3 cellular contexts compared by ENCODE assay signal in genomic region chr10:100132427-100132826, GRCh38.
TF ChIP-seq lines count a peak whose summit lies in the region.

No MANE protein-coding gene starts in this region.

TF ChIP-seq in HepG2, 621 proteins besides CTCF, POLR2A, EP300 and RAD21:
- TF ChIP-seq ZNF121 (CRISPR knock-in tag; IDR thresholded peaks at IDR 0.05) (0 out of 2 replicates have a peak, but pooled peaks have one; percentile 41), ZBTB14 (CRISPR knock-in tag; IDR thresholded peaks at IDR 0.05) (no peak), ZNF850 (CRISPR knock-in tag; conservative IDR thresholded peaks at IDR 0.05) (no peak)

TF ChIP-seq in A549, 52 proteins besides CTCF, POLR2A, EP300 and RAD21:
- no peak for TF ChIP-seq HMGXB4 (CRISPR knock-in tag; IDR thresholded peaks at IDR 0.05; ENCODE audit: borderline replicate concordance)
- 0 out of 2 replicates have a peak, but pooled peaks have one; percentile 16 for TF ChIP-seq ZC3H11A (IDR thresholded peaks at IDR 0.05)

TF ChIP-seq in HEK293, 187 proteins besides CTCF, POLR2A, EP300 and RAD21:
- peak; percentile 71; the same call in 1 of the 2 replicates for TF ChIP-seq ZNF394 (tag by site-specific recombination; IDR thresholded peaks at IDR 0.05; ENCODE audit: borderline replicate concordance)
- TF ChIP-seq ZNF274 (IDR thresholded peaks at IDR 0.05; ENCODE audit: low read length): no peak
- TF ChIP-seq ZNF274 (tag by site-specific recombination; IDR thresholded peaks at IDR 0.05; ENCODE audit: borderline replicate concordance): no peak
- TF ChIP-seq ZNF654 (tag by site-specific recombination; IDR thresholded peaks at IDR 0.05; ENCODE audit: low read depth): 0 out of 2 replicates have a peak, but pooled peaks have one; percentile 7
- peak; percentile 38 for TF ChIP-seq ZNF555 (tag by site-specific recombination; conservative IDR thresholded peaks at IDR 0.05)
- peak; percentile 62 for TF ChIP-seq ZNF121 (tag by site-specific recombination; IDR thresholded peaks at IDR 0.05)
- TF ChIP-seq ZNF426 (tag by site-specific recombination; IDR thresholded peaks at IDR 0.05): peak; percentile 61
- TF ChIP-seq ZNF10 (tag by site-specific recombination; IDR thresholded peaks at IDR 0.05): no peak
- peak; percentile 47 for TF ChIP-seq ZBTB11 (tag by site-specific recombination; conservative IDR thresholded peaks at IDR 0.05; ENCODE audit: low read depth)
- TF ChIP-seq ZNF518A (tag by site-specific recombination; conservative IDR thresholded peaks at IDR 0.05; ENCODE audit: low read depth): peak; percentile 63
- peak; percentile 52 for TF ChIP-seq ZNF623 (tag by site-specific recombination; IDR thresholded peaks at IDR 0.05)
- TF ChIP-seq ZNF214 (tag by site-specific recombination; IDR thresholded peaks at IDR 0.05; ENCODE audit: borderline replicate concordance): no peak
